Comparison of ENCODE assay signal across 8 cellular contexts in the genomic region with DNA sequence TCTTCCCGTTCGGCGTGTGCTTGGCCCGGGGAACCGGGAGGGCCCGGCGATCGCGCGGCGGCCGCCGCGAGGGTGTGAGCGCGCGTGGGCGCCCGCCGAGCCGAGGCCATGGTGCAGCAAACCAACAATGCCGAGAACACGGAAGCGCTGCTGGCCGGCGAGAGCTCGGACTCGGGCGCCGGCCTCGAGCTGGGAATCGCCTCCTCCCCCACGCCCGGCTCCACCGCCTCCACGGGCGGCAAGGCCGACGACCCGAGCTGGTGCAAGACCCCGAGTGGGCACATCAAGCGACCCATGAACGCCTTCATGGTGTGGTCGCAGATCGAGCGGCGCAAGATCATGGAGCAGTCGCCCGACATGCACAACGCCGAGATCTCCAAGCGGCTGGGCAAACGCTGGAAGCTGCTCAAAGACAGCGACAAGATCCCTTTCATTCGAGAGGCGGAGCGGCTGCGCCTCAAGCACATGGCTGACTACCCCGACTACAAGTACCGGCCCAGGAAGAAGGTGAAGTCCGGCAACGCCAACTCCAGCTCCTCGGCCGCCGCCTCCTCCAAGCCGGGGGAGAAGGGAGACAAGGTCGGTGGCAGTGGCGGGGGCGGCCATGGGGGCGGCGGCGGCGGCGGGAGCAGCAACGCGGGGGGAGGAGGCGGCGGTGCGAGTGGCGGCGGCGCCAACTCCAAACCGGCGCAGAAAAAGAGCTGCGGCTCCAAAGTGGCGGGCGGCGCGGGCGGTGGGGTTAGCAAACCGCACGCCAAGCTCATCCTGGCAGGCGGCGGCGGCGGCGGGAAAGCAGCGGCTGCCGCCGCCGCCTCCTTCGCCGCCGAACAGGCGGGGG. TPM values are rescaled to one million over a fixed set of nuclear protein-coding genes. Genes with fewer than 3 reads are reported as not detected.
DNase-seq lines count a peak whose midpoint lies in the region; ATAC-seq and TF ChIP-seq lines count a peak whose summit lies in the region.

No MANE protein-coding gene starts in this region.

- ATAC-seq in GM18868 (IDR thresholded peaks at IDR 0.05; ENCODE audit: unreplicated experiment), result peak; percentile 12
- ATAC-seq in HG03159 (IDR thresholded peaks at IDR 0.05; ENCODE audit: unreplicated experiment), result peak; percentile 16
- peak; percentile 60 for ATAC-seq in body of pancreas

- H3K4me3 ChIP-seq in SK-N-MC (peak overlapping the region; percentile 83), body of pancreas (peak overlapping the region; percentile 43 to 44), iPS-15b (ENCODE audit: low read depth, low read length) (peak overlapping the region; percentile 98), retinal pigment epithelial cell (ENCODE audit: low read length) (peak overlapping the region; percentile 98)

- WGBS in body of pancreas, 2 donors, result 0% methylated on average over 5 to 97 of the region's 105 CpGs

- intact Hi-C loops in body of pancreas (cut with DNase I), result no loop called here

- H3K27me3 ChIP-seq in body of pancreas (no peaks in the 10 kb centered on the region), iPS-15b (ENCODE audit: control insufficient read depth, insufficient read depth, low read length) (no peaks in the 10 kb centered on the region)

- peak; percentile 36 to 56 (median 54) for TF ChIP-seq POLR2A in body of pancreas (IDR thresholded peaks at IDR 0.05)

- no peaks in the 10 kb centered on the region for H3K9me3 ChIP-seq in SK-N-MC (ENCODE audit: low read depth, low read length)
- H3K9me3 ChIP-seq in body of pancreas, result no peaks in the 10 kb centered on the region
- H3K9me3 ChIP-seq in iPS-15b (ENCODE audit: control insufficient read depth, insufficient read depth, low read length), result no peaks in the 10 kb centered on the region

- H3K36me3 ChIP-seq in SK-N-MC (ENCODE audit: insufficient read depth, low read length) (peaks cover 27% of the 10 kb centered on the region), body of pancreas (replicated peaks in 1 of 2; ENCODE audit: insufficient read depth in 1 of 2, low read depth in 2 of 2) (no peaks in the 10 kb centered on the region), iPS-15b (ENCODE audit: control insufficient read depth, insufficient read depth, low read length) (no peaks in the 10 kb centered on the region)

- TF ChIP-seq CTCF in body of pancreas (IDR thresholded peaks at IDR 0.05), result no peak
- TF ChIP-seq CTCF in retinal pigment epithelial cell (conservative IDR thresholded peaks at IDR 0.05; ENCODE audit: low read depth, low read length), result no peak

- H3K27ac ChIP-seq in SK-N-MC (peak overlapping the region; percentile 92), body of pancreas (peak overlapping the region; percentile 84 to 94 (median 92))

- peak overlapping the region; percentile 91 for H3K9ac ChIP-seq in SK-N-MC (ENCODE audit: insufficient read length)
- peak overlapping the region; percentile 95 for H3K9ac ChIP-seq in iPS-15b (ENCODE audit: low read depth, low read length)

- DNase-seq in Ammon's horn (ENCODE audit: low spot score) (peak; percentile 79), SK-N-MC (ENCODE audit: low read depth, low spot score) (no peak), body of pancreas (peak; percentile 64 to 74 (median 66)), retinal pigment epithelial cell (ENCODE audit: low read depth) (no peak), cortex of kidney (lab: John Stamatoyannopoulos, UW) (no peak)

- H3K4me1 ChIP-seq in body of pancreas (peaks cover 28% of the 10 kb centered on the region), iPS-15b (ENCODE audit: control insufficient read depth, insufficient read depth, low read length) (peaks cover 6% of the 10 kb centered on the region)

RNA-seq across cellular contexts. Expression of a gene that starts 1.1 kb away (rescaled TPM):
- 10 to 100 TPM; 17.8 to 20.0 TPM for total RNA-seq in body of pancreas

Comparison
In these comparisons a context has a peak if more than half of its experiments do, and no peak if none do; other contexts are left out.
1. DNase-seq: peak in Ammon's horn (single experiment) and body of pancreas (4 of 4); none in SK-N-MC (single experiment), retinal pigment epithelial cell (single experiment) and cortex of kidney (single experiment).
2. H3K4me3 ChIP-seq: peak in every context shown above with its lines; median percentile 98 in iPS-15b; 98 in retinal pigment epithelial cell; 83 in SK-N-MC; 44 in body of pancreas.
3. Peak in every context shown above with its lines, with median percentiles within 50 percentile points of each other: ATAC-seq.